In genomic region chr11:11324090-11324489, GRCh38 we compare ENCODE assay signal across 24 cellular contexts. TPM values are rescaled to one million over a fixed set of nuclear protein-coding genes. Genes with fewer than 3 reads are reported as not detected.
A peak's percentile ranks its signal among the peaks of the same experiment; 100 is the strongest.
DNase-seq lines count a peak whose midpoint lies in the region; ATAC-seq and TF ChIP-seq lines count a peak whose summit lies in the region.
"Had no signal": no experiment of that assay in that cellular context is flagged by ENCODE, and none has a peak within 500 bp of the region (broad histone marks: within the 10 kb centered on the region; RNA-seq: fewer than 3 reads in every experiment).

No MANE protein-coding gene starts in this region.

- ATAC-seq in GM21381 (IDR thresholded peaks at IDR 0.05; ENCODE audit: unreplicated experiment): no peak
- ATAC-seq: CD8-positive, alpha-beta T cell; GM12878; HCT116; Panc1 had no signal

- H3K36me3 ChIP-seq in breast epithelium: no peaks in the 10 kb centered on the region
- no peaks in the 10 kb centered on the region for H3K36me3 ChIP-seq in mammary epithelial cell (ENCODE audit: insufficient read depth, low read length)
- peaks cover 14% of the 10 kb centered on the region for H3K36me3 ChIP-seq in suprapubic skin
- H3K36me3 ChIP-seq in neural progenitor cell: no peaks in the 10 kb centered on the region

- DNase-seq in MCF 10A (ENCODE audit: unreplicated experiment) (peak; percentile 46), breast epithelium (ENCODE audit: low spot score in 2 of 2) (no peak), mammary epithelial cell (peak; percentile 79), fibroblast of mammary gland (ENCODE audit: low read depth) (peak; percentile 48), suprapubic skin (ENCODE audit: low spot score in 2 of 2) (no peak), neural progenitor cell (ENCODE audit: low spot score) (no peak), NCI-H510A treated with DMSO at 0.1 percent for 48 hours (lab: John Stamatoyannopoulos, UW) (no peak)
- DNase-seq: Caco-2; CD8-positive, alpha-beta T cell; EL; GDM1; KG1; MM.1S; NCI-H2029; NCI-H446 treated with DMSO at 0.1 percent for 48 hours; NCI-H69; SK-N-SH had no signal

- H3K27ac Mint-ChIP-seq in MCF 10A (ENCODE audit: low read depth, unreplicated experiment) (peak overlapping the region; percentile 63), neural progenitor cell (no peak overlapping the region)
- H3K27ac Mint-ChIP-seq: B cell; CD8-positive, alpha-beta T cell had no signal

- TF ChIP-seq CTCF in MCF 10A (IDR thresholded peaks at IDR 0.05; ENCODE audit: unreplicated experiment): no peak
- TF ChIP-seq CTCF in breast epithelium (IDR thresholded peaks at IDR 0.05): no peak
- TF ChIP-seq CTCF in mammary epithelial cell (conservative IDR thresholded peaks at IDR 0.05 in 1 of 2, IDR thresholded peaks at IDR 0.05 in 1 of 2; ENCODE audit: extremely low read depth in 1 of 2, insufficient read depth in 1 of 2, low read depth in 1 of 2, low read length in 2 of 2): no peak
- no peak for TF ChIP-seq CTCF in fibroblast of mammary gland (conservative IDR thresholded peaks at IDR 0.05; ENCODE audit: control insufficient read depth, insufficient read depth, low read depth, low read length)
- TF ChIP-seq CTCF in suprapubic skin (IDR thresholded peaks at IDR 0.05): no peak
- no peak for TF ChIP-seq CTCF in neural progenitor cell (IDR thresholded peaks at IDR 0.05)

- peaks cover 0 to 11% of the 10 kb centered on the region in 2 donors for H3K9me3 ChIP-seq in breast epithelium
- peaks cover 4% of the 10 kb centered on the region for H3K9me3 ChIP-seq in mammary epithelial cell (replicated peaks; ENCODE audit: insufficient read depth, low read length)
- H3K9me3 ChIP-seq in suprapubic skin: no peaks in the 10 kb centered on the region
- H3K9me3 ChIP-seq in neural progenitor cell (ENCODE audit: low read depth): no peaks in the 10 kb centered on the region
- H3K9me3 ChIP-seq: Caco-2, SK-N-SH had no signal

- 0% methylated on average over 1 of the region's 1 CpG for WGBS in mammary epithelial cell (ENCODE audit: low coverage, missing lambda C conversion rate)
- 41% methylated on average over 1 of the region's 1 CpG for WGBS in suprapubic skin

- H3K4me1 ChIP-seq in breast epithelium: no peaks in the 10 kb centered on the region
- H3K4me1 ChIP-seq in mammary epithelial cell (ENCODE audit: insufficient read depth, low read length): no peaks in the 10 kb centered on the region
- H3K4me1 ChIP-seq in suprapubic skin: no peaks in the 10 kb centered on the region
- H3K4me1 ChIP-seq in neural progenitor cell: peaks cover 8% of the 10 kb centered on the region
- H3K4me1 ChIP-seq: Caco-2 had no signal

- no peak overlapping the region for H3K4me2 ChIP-seq in mammary epithelial cell (ENCODE audit: insufficient read depth, low read depth, low read length)
- H3K4me2 ChIP-seq in neural progenitor cell: no peak overlapping the region
- H3K4me2 ChIP-seq: SK-N-SH had no signal

- H2AFZ ChIP-seq in mammary epithelial cell (ENCODE audit: low read depth, low read length): no peak overlapping the region
- no peak overlapping the region for H2AFZ ChIP-seq in neural progenitor cell (replicated peaks)

- no peaks in the 10 kb centered on the region for H3K79me2 ChIP-seq in mammary epithelial cell (ENCODE audit: insufficient read depth, low read length)
- H3K79me2 ChIP-seq in neural progenitor cell (ENCODE audit: low read depth): no peaks in the 10 kb centered on the region

- no peaks in the 10 kb centered on the region for H4K20me1 ChIP-seq in mammary epithelial cell (ENCODE audit: insufficient read depth, low read length)
- no peaks in the 10 kb centered on the region for H4K20me1 ChIP-seq in neural progenitor cell (ENCODE audit: low read depth)

- CTCF ChIA-PET in MCF 10A (lab: Yijun Ruan, JAX): interaction anchor here (0.7 kb wide), 1 partner anchor 11 kb away, joined by 3 read pairs; no protein-coding TSS in a partner anchor
- CTCF ChIA-PET in mammary epithelial cell (lab: Charles Lee; ENCODE audit: low non-redundant PET): no interaction called here

- H3K4me1 Mint-ChIP-seq in MCF 10A (ENCODE audit: insufficient read depth, unreplicated experiment) (peaks cover 8% of the 10 kb centered on the region), neural progenitor cell (peaks cover 10% of the 10 kb centered on the region)
- H3K4me1 Mint-ChIP-seq: B cell had no signal

- no peak for TF ChIP-seq EP300 in suprapubic skin (IDR thresholded peaks at IDR 0.05)

- in situ Hi-C loops in mammary epithelial cell (cut with MboI; ENCODE audit: low sequenced_read_pairs in 2 of 2): no loop called here

- H3K27me3 ChIP-seq in breast epithelium: no peaks in the 10 kb centered on the region
- no peaks in the 10 kb centered on the region for H3K27me3 ChIP-seq in mammary epithelial cell (ENCODE audit: insufficient read depth, low read length)
- no peaks in the 10 kb centered on the region for H3K27me3 ChIP-seq in suprapubic skin
- no peaks in the 10 kb centered on the region for H3K27me3 ChIP-seq in neural progenitor cell

- no peak overlapping the region for H3K27ac ChIP-seq in breast epithelium
- H3K27ac ChIP-seq in mammary epithelial cell (ENCODE audit: insufficient read depth, low read depth, low read length): peak overlapping the region; percentile 25
- H3K27ac ChIP-seq in suprapubic skin: no peak overlapping the region
- H3K27ac ChIP-seq in neural progenitor cell: no peak overlapping the region
- H3K27ac ChIP-seq: 22Rv1, C4-2B had no signal

- TF ChIP-seq POLR2A in breast epithelium (IDR thresholded peaks at IDR 0.05): no peak
- no peak for TF ChIP-seq POLR2A in suprapubic skin (IDR thresholded peaks at IDR 0.05)

- H3K36me3 Mint-ChIP-seq in MCF 10A (ENCODE audit: insufficient read depth, unreplicated experiment) (peaks cover 21% of the 10 kb centered on the region), neural progenitor cell (peaks cover 2% of the 10 kb centered on the region)
- H3K36me3 Mint-ChIP-seq: CD8-positive, alpha-beta T cell had no signal

- POLR2A ChIA-PET in MCF 10A (lab: Yijun Ruan, JAX): interaction anchor here (0.7 kb wide), 1 partner anchor 393 kb away, joined by 3 read pairs; no protein-coding TSS in a partner anchor

- H3K27me3 Mint-ChIP-seq in MCF 10A (ENCODE audit: insufficient read depth, unreplicated experiment): no peaks in the 10 kb centered on the region
- no peaks in the 10 kb centered on the region for H3K27me3 Mint-ChIP-seq in neural progenitor cell (ENCODE audit: insufficient read depth, low read depth)

- intact Hi-C loops in MCF 10A (cut with micrococcal nuclease): no loop called here
- intact Hi-C loops in breast epithelium (cut with DNase I; ENCODE audit: low total_unique reads): no loop called here
- intact Hi-C loops in mammary epithelial cell (cut with micrococcal nuclease): no loop called here

- H3K4me3 Mint-ChIP-seq in MCF 10A (ENCODE audit: unreplicated experiment) (no peak overlapping the region), neural progenitor cell (no peak overlapping the region)
- H3K4me3 Mint-ChIP-seq: B cell; CD8-positive, alpha-beta T cell had no signal

- no peaks in the 10 kb centered on the region for H3K9me3 Mint-ChIP-seq in MCF 10A (ENCODE audit: unreplicated experiment)
- H3K9me3 Mint-ChIP-seq in neural progenitor cell: peaks cover 11% of the 10 kb centered on the region

- H3K4me3 ChIP-seq in breast epithelium (no peak overlapping the region), mammary epithelial cell (replicated peaks in 1 of 3; ENCODE audit: insufficient read depth in 1 of 3, low read depth in 2 of 3, low read length in 3 of 3) (no peak overlapping the region), fibroblast of mammary gland (ENCODE audit: control insufficient read depth, low read depth, low read length) (no peak overlapping the region), suprapubic skin (no peak overlapping the region), neural progenitor cell (no peak overlapping the region)
- H3K4me3 ChIP-seq: GM12878 had no signal

- H3K9ac ChIP-seq in mammary epithelial cell (ENCODE audit: insufficient read depth, low read length) (no peak overlapping the region), neural progenitor cell (no peak overlapping the region)
- H3K9ac ChIP-seq: SK-N-SH had no signal

- dilution Hi-C loops in mammary epithelial cell (cut with HindIII; ENCODE audit: low sequenced_read_pairs): no loop called here

- BruUV-seq in MCF 10A (replicated peaks; lab: Mats Ljungman, UMichigan) (no TSS peak), mammary epithelial cell (replicated peaks; lab: Mats Ljungman, UMichigan) (no TSS peak)

- H3F3A ChIP-seq in neural progenitor cell (ENCODE audit: low read depth): no peaks in the 10 kb centered on the region

RNA-seq across cellular contexts. Expression of gene CSNK2A3, which starts 29.0 kb away (rescaled TPM):
- total RNA-seq in MCF 10A (2022) (2.2 and 2.6 TPM in 2 replicates), breast epithelium (1 to 10 TPM; 1.0 to 2.6 (median 1.3) TPM), mammary epithelial cell (1 to 10 TPM; 2.7 to 6.5 TPM), suprapubic skin (1 to 10 TPM; 1.5 to 6.8 (median 2.7) TPM), neural progenitor cell (ENCODE audit: low replicate concordance) (1.7 and 5.9 TPM in 2 replicates)
- polyA plus RNA-seq in mammary epithelial cell: 1.8 TPM
- 0.47 TPM for polyA minus RNA-seq in mammary epithelial cell

Comparison
In these comparisons a context has a peak if more than half of its experiments do, and no peak if none do; other contexts are left out.
1. DNase-seq: peak in MCF 10A (single experiment), mammary epithelial cell (single experiment) and fibroblast of mammary gland (single experiment); none in breast epithelium (0 of 2), suprapubic skin (0 of 2), neural progenitor cell (single experiment) and NCI-H510A treated with DMSO at 0.1 percent for 48 hours (single experiment).